In the genomic region with DNA sequence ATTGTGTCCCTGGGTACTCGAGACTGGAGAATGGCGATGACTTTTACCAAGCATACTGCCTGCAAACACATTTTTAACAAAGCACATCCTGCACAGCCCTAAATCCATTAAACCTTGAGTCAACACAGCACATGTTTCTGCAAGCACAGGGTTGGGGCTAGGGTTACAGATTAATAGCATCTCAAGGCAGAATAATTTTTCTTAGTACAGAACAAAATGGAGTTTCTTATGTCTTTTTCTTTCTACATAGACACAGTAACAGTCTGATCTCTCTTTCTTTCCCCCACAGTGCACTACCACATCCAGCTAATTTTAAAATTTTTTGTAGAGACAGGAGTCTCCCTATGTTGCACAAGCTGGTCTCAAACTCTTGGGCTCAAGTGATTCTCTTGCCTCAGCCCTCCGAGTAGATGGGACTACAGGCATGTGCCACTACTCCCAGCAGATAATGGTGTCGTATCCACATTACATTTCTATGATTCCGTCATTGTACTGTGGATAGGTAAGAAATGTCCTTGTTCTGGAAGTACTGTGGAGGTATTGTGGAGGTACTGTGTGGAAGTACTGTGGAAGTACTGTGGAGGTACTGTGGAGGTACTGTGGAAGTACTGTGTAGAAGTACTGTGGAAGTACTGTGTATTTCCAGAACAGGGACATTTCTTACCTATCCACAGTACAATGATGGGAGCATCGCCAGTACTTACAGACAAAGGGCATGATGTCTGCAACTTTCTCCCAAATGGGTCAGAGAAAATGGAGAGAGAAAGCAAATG, we compare ENCODE assay signal across 11 cellular contexts. TPM values are rescaled to one million over a fixed set of nuclear protein-coding genes. Genes with fewer than 3 reads are reported as not detected.
"Had no signal": no experiment of that assay in that cellular context is flagged by ENCODE, and none has a peak within 500 bp of the region (broad histone marks: within the 10 kb centered on the region; RNA-seq: fewer than 3 reads in every experiment).

No MANE protein-coding gene starts in this region.

RNA-seq across cellular contexts. Expression of gene PDE6A, which starts 1.2 kb away (rescaled TPM):
- total RNA-seq: activated CD4-positive, alpha-beta T cell treated with anti-CD3 and anti-CD28 coated beads, Interleukin-2, amount 10 ng/mL, durations not matched to agents 7 days and 5 days; activated CD8-positive, alpha-beta T cell treated with anti-CD3 and anti-CD28 coated beads, Interleukin-2, amount 10 ng/mL, durations not matched to agents 7 days and 5 days; activated naive CD4-positive, alpha-beta T cell treated with anti-CD3 and anti-CD28 coated beads for 36 hours; body of pancreas; gastrocnemius medialis; kidney epithelial cell; left lung; lung microvascular endothelial cell; mononuclear cell; right lobe of liver; T-helper 1 cell treated with Interleukin-12 subunit alpha and Interleukin-12 subunit beta and Interleukin-4 antibody, amounts not matched to agents 30 ng/mL and 1 ng/mL, for 36 hours had no signal
